ENCODE assay signal across 1 cellular context in genomic region chr13:97221989-97222700, GRCh38.
A peak's percentile ranks its signal among the peaks of the same experiment; 100 is the strongest.
TF ChIP-seq lines count a peak whose summit lies in the region.

TSS of gene MBNL2 (plus strand) at chr13:97222333. CDS start at chr13:97276236, 53,903 bp downstream.

TF ChIP-seq in HepG2, 621 proteins besides CTCF, POLR2A, EP300 and RAD21 (continued from another document and continues in another):
- TF ChIP-seq ZNF121 (CRISPR knock-in tag; IDR thresholded peaks at IDR 0.05), result peak; percentile 48; the same call in 1 of the 2 replicates
- no peak for TF ChIP-seq ZNF354B (CRISPR knock-in tag; IDR thresholded peaks at IDR 0.05)
- peak; percentile 52; the same call in 1 of the 2 replicates for TF ChIP-seq DMAP1 (CRISPR knock-in tag; IDR thresholded peaks at IDR 0.05)
- peak; percentile 19; the same call in 1 of the 2 replicates for TF ChIP-seq ZNF281 (CRISPR knock-in tag; IDR thresholded peaks at IDR 0.05; ENCODE audit: borderline replicate concordance)
- peak; percentile 67; the same call in 1 of the 2 replicates for TF ChIP-seq FOXK1 (CRISPR knock-in tag; IDR thresholded peaks at IDR 0.05; ENCODE audit: borderline replicate concordance, low read depth)
- 0 out of 2 replicates have a peak, but pooled peaks have one; percentile 50 for TF ChIP-seq NFKBIZ (CRISPR knock-in tag; IDR thresholded peaks at IDR 0.05)
- 0 out of 2 replicates have a peak, but pooled peaks have one; percentile 27 for TF ChIP-seq ZNF343 (CRISPR knock-in tag; IDR thresholded peaks at IDR 0.05)
- TF ChIP-seq SMAD1 (CRISPR knock-in tag; IDR thresholded peaks at IDR 0.05; ENCODE audit: borderline replicate concordance, low read depth), result no peak
- peak; percentile 72; the same call in 1 of the 2 replicates for TF ChIP-seq ZNF598 (CRISPR knock-in tag; IDR thresholded peaks at IDR 0.05; ENCODE audit: borderline replicate concordance)
- 0 out of 2 replicates have a peak, but pooled peaks have one; percentile 50 for TF ChIP-seq ZNF605 (CRISPR knock-in tag; IDR thresholded peaks at IDR 0.05)
- no peak for TF ChIP-seq HNF4A (CRISPR knock-in tag; IDR thresholded peaks at IDR 0.05)
- TF ChIP-seq XRCC5 (optimal IDR thresholded peaks at IDR 0.05; ENCODE audit: low read length), result peak; percentile 70
- peak; percentile 24; the same call in 1 of the 2 replicates for TF ChIP-seq SPEN (CRISPR knock-in tag; IDR thresholded peaks at IDR 0.05; ENCODE audit: low read depth)
- TF ChIP-seq ZNF878 (CRISPR knock-in tag; IDR thresholded peaks at IDR 0.05), result peak; percentile 19; the same call in 1 of the 2 replicates
- peak; percentile 73 for TF ChIP-seq FOXK2 (IDR thresholded peaks at IDR 0.05)
- TF ChIP-seq SKI (IDR thresholded peaks at IDR 0.05; ENCODE audit: partially characterized antibody), result no peak
- peak; percentile 64; the same call in 1 of the 2 replicates for TF ChIP-seq GFI1 (CRISPR knock-in tag; IDR thresholded peaks at IDR 0.05; ENCODE audit: borderline replicate concordance)
- peak; percentile 90 for TF ChIP-seq ZNF292 (CRISPR knock-in tag; IDR thresholded peaks at IDR 0.05; ENCODE audit: borderline replicate concordance, low read depth)
- no peak; the same call in 1 of the 2 replicates for TF ChIP-seq REPIN1 (CRISPR knock-in tag; IDR thresholded peaks at IDR 0.05; ENCODE audit: borderline replicate concordance, low read depth)
- TF ChIP-seq ZNF484 (CRISPR knock-in tag; IDR thresholded peaks at IDR 0.05; ENCODE audit: borderline replicate concordance, low read depth), result no peak
- TF ChIP-seq CCDC6 (CRISPR knock-in tag; IDR thresholded peaks at IDR 0.05), result no peak; the same call in 1 of the 2 replicates
- peak; percentile 85 for TF ChIP-seq RFX5 (IDR thresholded peaks at IDR 0.05; ENCODE audit: low read depth, low read length)
- 0 out of 2 replicates have a peak, but pooled peaks have one; percentile 68 for TF ChIP-seq ARID2 (CRISPR knock-in tag; IDR thresholded peaks at IDR 0.05; ENCODE audit: borderline replicate concordance)
- TF ChIP-seq SP5 (CRISPR knock-in tag; IDR thresholded peaks at IDR 0.05; ENCODE audit: borderline replicate concordance, low read depth), result no peak
- TF ChIP-seq SP2 (CRISPR knock-in tag; IDR thresholded peaks at IDR 0.05), result peak; percentile 74
- peak; percentile 66 for TF ChIP-seq ZNF792 (CRISPR knock-in tag; IDR thresholded peaks at IDR 0.05)
- peak; percentile 61 for TF ChIP-seq IRF2 (CRISPR knock-in tag; IDR thresholded peaks at IDR 0.05)
- TF ChIP-seq, protein P1, sequence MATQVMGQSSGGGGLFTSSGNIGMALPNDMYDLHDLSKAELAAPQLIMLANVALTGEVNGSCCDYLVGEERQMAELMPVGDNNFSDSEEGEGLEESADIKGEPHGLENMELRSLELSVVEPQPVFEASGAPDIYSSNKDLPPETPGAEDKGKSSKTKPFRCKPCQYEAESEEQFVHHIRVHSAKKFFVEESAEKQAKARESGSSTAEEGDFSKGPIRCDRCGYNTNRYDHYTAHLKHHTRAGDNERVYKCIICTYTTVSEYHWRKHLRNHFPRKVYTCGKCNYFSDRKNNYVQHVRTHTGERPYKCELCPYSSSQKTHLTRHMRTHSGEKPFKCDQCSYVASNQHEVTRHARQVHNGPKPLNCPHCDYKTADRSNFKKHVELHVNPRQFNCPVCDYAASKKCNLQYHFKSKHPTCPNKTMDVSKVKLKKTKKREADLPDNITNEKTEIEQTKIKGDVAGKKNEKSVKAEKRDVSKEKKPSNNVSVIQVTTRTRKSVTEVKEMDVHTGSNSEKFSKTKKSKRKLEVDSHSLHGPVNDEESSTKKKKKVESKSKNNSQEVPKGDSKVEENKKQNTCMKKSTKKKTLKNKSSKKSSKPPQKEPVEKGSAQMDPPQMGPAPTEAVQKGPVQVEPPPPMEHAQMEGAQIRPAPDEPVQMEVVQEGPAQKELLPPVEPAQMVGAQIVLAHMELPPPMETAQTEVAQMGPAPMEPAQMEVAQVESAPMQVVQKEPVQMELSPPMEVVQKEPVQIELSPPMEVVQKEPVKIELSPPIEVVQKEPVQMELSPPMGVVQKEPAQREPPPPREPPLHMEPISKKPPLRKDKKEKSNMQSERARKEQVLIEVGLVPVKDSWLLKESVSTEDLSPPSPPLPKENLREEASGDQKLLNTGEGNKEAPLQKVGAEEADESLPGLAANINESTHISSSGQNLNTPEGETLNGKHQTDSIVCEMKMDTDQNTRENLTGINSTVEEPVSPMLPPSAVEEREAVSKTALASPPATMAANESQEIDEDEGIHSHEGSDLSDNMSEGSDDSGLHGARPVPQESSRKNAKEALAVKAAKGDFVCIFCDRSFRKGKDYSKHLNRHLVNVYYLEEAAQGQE (IDR thresholded peaks at IDR 0.05; ENCODE audit: borderline replicate concordance in 1 of 2, low read depth in 1 of 2, low read length in 2 of 2), result peak in 1 of 2 experiments; percentile 67; a peak in 1 of 4 replicates
- TF ChIP-seq ZFY (CRISPR knock-in tag; IDR thresholded peaks at IDR 0.05), result no peak
- TF ChIP-seq PHF21A (CRISPR knock-in tag; IDR thresholded peaks at IDR 0.05), result peak; percentile 61; the same call in 1 of the 2 replicates
- TF ChIP-seq ZKSCAN5 (CRISPR knock-in tag; IDR thresholded peaks at IDR 0.05), result no peak
- no peak for TF ChIP-seq MAZ (IDR thresholded peaks at IDR 0.05; ENCODE audit: borderline replicate concordance, low read depth, low read length)
- TF ChIP-seq MAZ (CRISPR knock-in tag; IDR thresholded peaks at IDR 0.05; ENCODE audit: low read depth), result 0 out of 2 replicates have a peak, but pooled peaks have one; percentile 60
- TF ChIP-seq NFYB (CRISPR knock-in tag; IDR thresholded peaks at IDR 0.05), result peak; percentile 81
- peak; percentile 54 for TF ChIP-seq TBX2 (CRISPR knock-in tag; IDR thresholded peaks at IDR 0.05; ENCODE audit: borderline replicate concordance)
- TF ChIP-seq ZNF740 (CRISPR knock-in tag; IDR thresholded peaks at IDR 0.05), result no peak
- no peak for TF ChIP-seq ELF4 (CRISPR knock-in tag; IDR thresholded peaks at IDR 0.05; ENCODE audit: borderline replicate concordance)
- 0 out of 2 replicates have a peak, but pooled peaks have one; percentile 23 for TF ChIP-seq THRA (CRISPR knock-in tag; IDR thresholded peaks at IDR 0.05; ENCODE audit: borderline replicate concordance)
- TF ChIP-seq ZNF567 (CRISPR knock-in tag; IDR thresholded peaks at IDR 0.05; ENCODE audit: borderline replicate concordance), result no peak
- TF ChIP-seq, protein P2, sequence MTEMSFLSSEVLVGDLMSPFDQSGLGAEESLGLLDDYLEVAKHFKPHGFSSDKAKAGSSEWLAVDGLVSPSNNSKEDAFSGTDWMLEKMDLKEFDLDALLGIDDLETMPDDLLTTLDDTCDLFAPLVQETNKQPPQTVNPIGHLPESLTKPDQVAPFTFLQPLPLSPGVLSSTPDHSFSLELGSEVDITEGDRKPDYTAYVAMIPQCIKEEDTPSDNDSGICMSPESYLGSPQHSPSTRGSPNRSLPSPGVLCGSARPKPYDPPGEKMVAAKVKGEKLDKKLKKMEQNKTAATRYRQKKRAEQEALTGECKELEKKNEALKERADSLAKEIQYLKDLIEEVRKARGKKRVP (CRISPR knock-in tag; IDR thresholded peaks at IDR 0.05), result no peak; a peak in 2 of 4 replicates
- no peak for TF ChIP-seq SUZ12 (IDR thresholded peaks at IDR 0.05; ENCODE audit: low read depth, low read length)
- no peak for TF ChIP-seq ZNF143 (CRISPR knock-in tag; IDR thresholded peaks at IDR 0.05)
- TF ChIP-seq THAP9 (CRISPR knock-in tag; IDR thresholded peaks at IDR 0.05; ENCODE audit: borderline replicate concordance), result peak; percentile 61; the same call in 1 of the 2 replicates
- TF ChIP-seq, protein P3, sequence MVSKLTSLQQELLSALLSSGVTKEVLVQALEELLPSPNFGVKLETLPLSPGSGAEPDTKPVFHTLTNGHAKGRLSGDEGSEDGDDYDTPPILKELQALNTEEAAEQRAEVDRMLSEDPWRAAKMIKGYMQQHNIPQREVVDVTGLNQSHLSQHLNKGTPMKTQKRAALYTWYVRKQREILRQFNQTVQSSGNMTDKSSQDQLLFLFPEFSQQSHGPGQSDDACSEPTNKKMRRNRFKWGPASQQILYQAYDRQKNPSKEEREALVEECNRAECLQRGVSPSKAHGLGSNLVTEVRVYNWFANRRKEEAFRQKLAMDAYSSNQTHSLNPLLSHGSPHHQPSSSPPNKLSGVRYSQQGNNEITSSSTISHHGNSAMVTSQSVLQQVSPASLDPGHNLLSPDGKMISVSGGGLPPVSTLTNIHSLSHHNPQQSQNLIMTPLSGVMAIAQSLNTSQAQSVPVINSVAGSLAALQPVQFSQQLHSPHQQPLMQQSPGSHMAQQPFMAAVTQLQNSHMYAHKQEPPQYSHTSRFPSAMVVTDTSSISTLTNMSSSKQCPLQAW (CRISPR knock-in tag; IDR thresholded peaks at IDR 0.05), result peak; percentile 44; the same call in 1 of the 2 replicates
- peak; percentile 38; the same call in 1 of the 2 replicates for TF ChIP-seq ZNF350 (CRISPR knock-in tag; IDR thresholded peaks at IDR 0.05; ENCODE audit: borderline replicate concordance, low read depth)
- no peak for TF ChIP-seq MATR3 (CRISPR knock-in tag; IDR thresholded peaks at IDR 0.05)
- TF ChIP-seq ELF1 (CRISPR knock-in tag; IDR thresholded peaks at IDR 0.05), result no peak
- TF ChIP-seq, protein P4, sequence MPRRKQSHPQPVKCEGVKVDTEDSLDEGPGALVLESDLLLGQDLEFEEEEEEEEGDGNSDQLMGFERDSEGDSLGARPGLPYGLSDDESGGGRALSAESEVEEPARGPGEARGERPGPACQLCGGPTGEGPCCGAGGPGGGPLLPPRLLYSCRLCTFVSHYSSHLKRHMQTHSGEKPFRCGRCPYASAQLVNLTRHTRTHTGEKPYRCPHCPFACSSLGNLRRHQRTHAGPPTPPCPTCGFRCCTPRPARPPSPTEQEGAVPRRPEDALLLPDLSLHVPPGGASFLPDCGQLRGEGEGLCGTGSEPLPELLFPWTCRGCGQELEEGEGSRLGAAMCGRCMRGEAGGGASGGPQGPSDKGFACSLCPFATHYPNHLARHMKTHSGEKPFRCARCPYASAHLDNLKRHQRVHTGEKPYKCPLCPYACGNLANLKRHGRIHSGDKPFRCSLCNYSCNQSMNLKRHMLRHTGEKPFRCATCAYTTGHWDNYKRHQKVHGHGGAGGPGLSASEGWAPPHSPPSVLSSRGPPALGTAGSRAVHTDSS (CRISPR knock-in tag; conservative IDR thresholded peaks at IDR 0.05), result no peak
- peak; percentile 86 for TF ChIP-seq NFYC (CRISPR knock-in tag; IDR thresholded peaks at IDR 0.05)
- TF ChIP-seq KDM2A (CRISPR knock-in tag; IDR thresholded peaks at IDR 0.05; ENCODE audit: borderline replicate concordance, low read depth), result 0 out of 2 replicates have a peak, but pooled peaks have one; percentile 25
- peak; percentile 93 for TF ChIP-seq POLR2AphosphoS5 (IDR thresholded peaks at IDR 0.05; ENCODE audit: low read depth, low read length)
- peak; percentile 75; the same call in 1 of the 2 replicates for TF ChIP-seq ZNF136 (CRISPR knock-in tag; IDR thresholded peaks at IDR 0.05; ENCODE audit: low read depth)
- TF ChIP-seq ZNF552 (CRISPR knock-in tag; IDR thresholded peaks at IDR 0.05; ENCODE audit: borderline replicate concordance), result no peak
